Comparison of ENCODE assay signal across 23 cellular contexts in the genomic region with DNA sequence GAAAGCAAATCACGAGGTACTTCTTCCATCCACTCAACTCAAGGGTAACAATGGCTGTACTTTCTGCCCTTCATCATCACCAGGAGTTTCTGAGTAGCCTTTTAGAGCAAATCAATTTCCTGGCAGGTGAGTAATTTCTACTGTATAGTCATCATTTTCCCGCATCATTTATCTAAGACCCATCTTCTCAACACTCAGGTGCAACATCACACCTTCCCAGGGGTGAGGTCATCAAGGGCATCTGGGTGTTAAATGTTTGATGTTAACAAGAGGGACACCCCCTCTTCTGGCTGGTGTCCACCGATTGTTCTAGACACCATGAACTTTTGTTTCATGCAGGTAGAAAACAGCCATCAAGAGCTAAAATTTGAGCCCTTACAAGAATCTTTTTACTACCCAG.
"Had no signal": no experiment of that assay in that cellular context is flagged by ENCODE, and none has a peak within 500 bp of the region (broad histone marks: within the 10 kb centered on the region; RNA-seq: fewer than 3 reads in every experiment).

No MANE protein-coding gene starts in this region.

- H3K27me3 ChIP-seq: ovary, right atrium auricular region, tibial nerve had no signal

- H3K4me3 Mint-ChIP-seq: mesothelial cell of epicardium; naive B cell; natural killer cell; nephron progenitor cell; stimulated activated memory B cell treated with anti-CD40 and anti-IgM and Interleukin-4, amounts not matched to agents 10 μg/mL and 1 μg/mL and 100 μg/mL, for 72 hours; stimulated activated naive CD8-positive, alpha-beta T cell treated with anti-CD3 and anti-CD28 coated beads, Interleukin-15, amount 100 ng/mL, for 72 hours; type B pancreatic cell had no signal

- H3K4me2 ChIP-seq: smooth muscle cell had no signal

- H3K27ac Mint-ChIP-seq: mesothelial cell of epicardium; naive B cell; natural killer cell; nephron progenitor cell; progenitor cell of endocrine pancreas; stimulated activated memory B cell treated with anti-CD40 and anti-IgM and Interleukin-4, amounts not matched to agents 10 μg/mL and 1 μg/mL and 100 μg/mL, for 72 hours; stimulated activated naive CD8-positive, alpha-beta T cell treated with anti-CD3 and anti-CD28 coated beads, Interleukin-15, amount 100 ng/mL, for 72 hours; type B pancreatic cell had no signal

- H3K9me3 Mint-ChIP-seq: mesothelial cell of epicardium; nephron progenitor cell; stimulated activated memory B cell treated with anti-CD40 and anti-IgM and Interleukin-4, amounts not matched to agents 10 μg/mL and 1 μg/mL and 100 μg/mL, for 72 hours; stimulated activated naive CD8-positive, alpha-beta T cell treated with anti-CD3 and anti-CD28 coated beads, Interleukin-15, amount 100 ng/mL, for 72 hours; type B pancreatic cell had no signal

- ATAC-seq: natural killer cell; right lobe of liver; stimulated activated memory B cell treated with anti-CD40 and anti-IgM and Interleukin-4, amounts not matched to agents 10 μg/mL and 1 μg/mL and 100 μg/mL, for 72 hours; stimulated activated naive CD8-positive, alpha-beta T cell treated with anti-CD3 and anti-CD28 coated beads, Interleukin-15, amount 100 ng/mL, for 72 hours had no signal

- H3K27me3 Mint-ChIP-seq: naive B cell; progenitor cell of endocrine pancreas; stimulated activated memory B cell treated with anti-CD40 and anti-IgM and Interleukin-4, amounts not matched to agents 10 μg/mL and 1 μg/mL and 100 μg/mL, for 72 hours; stimulated activated naive CD8-positive, alpha-beta T cell treated with anti-CD3 and anti-CD28 coated beads, Interleukin-15, amount 100 ng/mL, for 72 hours; type B pancreatic cell had no signal

- H3K36me3 Mint-ChIP-seq: mesothelial cell of epicardium; naive B cell; natural killer cell; stimulated activated memory B cell treated with anti-CD40 and anti-IgM and Interleukin-4, amounts not matched to agents 10 μg/mL and 1 μg/mL and 100 μg/mL, for 72 hours; type B pancreatic cell had no signal

- H3K4me3 ChIP-seq: left ventricle myocardium inferior, lung, ovary, right atrium auricular region, right lobe of liver, smooth muscle cell, tibial nerve had no signal

- H3K4me1 Mint-ChIP-seq: naive B cell; natural killer cell; nephron progenitor cell; stimulated activated memory B cell treated with anti-CD40 and anti-IgM and Interleukin-4, amounts not matched to agents 10 μg/mL and 1 μg/mL and 100 μg/mL, for 72 hours; stimulated activated naive CD8-positive, alpha-beta T cell treated with anti-CD3 and anti-CD28 coated beads, Interleukin-15, amount 100 ng/mL, for 72 hours had no signal

- H3K4me1 ChIP-seq: left ventricle myocardium inferior, right atrium auricular region, right lobe of liver, tibial nerve had no signal

- H3K36me3 ChIP-seq: left ventricle myocardium inferior, ovary, right atrium auricular region, right lobe of liver, tibial nerve had no signal

- H3K27ac ChIP-seq: left ventricle myocardium inferior, ovary, right atrium auricular region, right lobe of liver, tibial nerve had no signal

- DNase-seq: islet precursor cell; left ventricle myocardium inferior; mesendoderm; naive B cell; natural killer cell; nephron progenitor cell; ovary; right lobe of liver; stimulated activated CD4-positive, alpha-beta T cell treated with anti-CD3 and anti-CD28 coated beads, Interleukin-1b, Interleukin-23, amount 100 ng/mL, for 48 hours; stimulated activated CD4-positive, alpha-beta T cell treated with anti-CD3 and anti-CD28 coated beads, Interleukin-2, amount 100 ng/mL, for 48 hours; stimulated activated CD4-positive, alpha-beta T cell treated with anti-CD3 and anti-CD28 coated beads, Interleukin-4, amount 100 ng/mL, for 4 hours; stimulated activated CD8-positive, alpha-beta memory T cell treated with anti-CD3 and anti-CD28 coated beads, Interleukin-4, amount 100 ng/mL, for 48 hours; stimulated activated naive CD4-positive, alpha-beta T cell treated with Interleukin-2 at 50 U/mL for 16 hours; stimulated activated naive CD8-positive, alpha-beta T cell treated with anti-CD3 and anti-CD28 coated beads, Interleukin-15, amount 100 ng/mL, for 72 hours; substantia nigra had no signal

- H3K9me3 ChIP-seq: left ventricle myocardium inferior, ovary, right atrium auricular region, right lobe of liver, tibial nerve had no signal
